Comparison of ENCODE assay signal across 2 cellular contexts in the genomic region with DNA sequence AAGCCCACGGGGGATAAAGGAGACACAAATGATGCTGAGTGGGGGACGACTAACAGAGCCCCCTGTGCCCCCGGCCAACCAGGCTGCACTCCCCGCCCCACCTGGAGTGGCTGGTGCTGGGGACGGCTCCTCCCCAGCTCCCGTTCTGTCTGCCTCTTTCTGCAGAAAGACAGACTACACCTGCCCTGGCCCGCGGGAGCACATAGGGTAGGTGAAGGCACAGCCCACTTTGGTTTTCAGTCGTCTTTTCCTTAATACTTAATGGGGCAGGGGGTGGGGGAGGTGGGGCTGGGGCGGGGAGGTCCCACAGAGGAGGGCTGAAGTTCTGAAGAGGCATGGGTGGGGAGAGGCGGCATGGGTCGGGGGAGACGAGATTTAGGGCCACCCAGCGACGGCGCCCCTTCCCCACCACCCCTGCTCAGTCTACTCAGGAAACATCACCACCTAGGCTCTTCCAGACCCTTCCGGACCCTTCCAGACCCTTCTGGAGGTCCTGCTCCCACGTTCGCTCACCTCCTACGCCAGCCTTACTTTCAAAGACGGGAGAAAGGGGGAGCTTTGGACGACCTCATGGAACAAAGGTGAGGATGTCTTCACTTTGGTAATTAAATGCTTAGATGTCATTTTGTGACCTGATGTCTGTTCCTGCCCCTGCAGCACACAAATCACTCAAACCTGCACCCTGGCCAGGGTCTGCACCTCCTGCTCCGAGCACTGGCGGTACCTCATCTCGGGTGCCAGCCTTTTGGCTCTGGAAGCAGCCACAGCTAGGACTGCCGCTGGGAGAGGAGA.
TF ChIP-seq lines count a peak whose summit lies in the region.

No MANE protein-coding gene starts in this region.

TF ChIP-seq in SK-N-SH, 30 proteins besides CTCF, POLR2A, EP300 and RAD21 (continued from another document):
- TF ChIP-seq FOSL2 (IDR thresholded peaks at IDR 0.05; ENCODE audit: borderline replicate concordance, low read depth), result no peak

TF ChIP-seq in SK-N-SH treated with all-trans-retinoic acid at 6 μM for 48 hours, 23 proteins besides CTCF, POLR2A, EP300 and RAD21 (continued from another document):
- no peak for TF ChIP-seq ESRRG (CRISPR knock-in tag; IDR thresholded peaks at IDR 0.05)
- no peak for TF ChIP-seq ARNTL (CRISPR knock-in tag; IDR thresholded peaks at IDR 0.05; ENCODE audit: borderline replicate concordance, low read depth)
- TF ChIP-seq ZNF70 (CRISPR knock-in tag; IDR thresholded peaks at IDR 0.05), result no peak
- TF ChIP-seq, protein P1, sequence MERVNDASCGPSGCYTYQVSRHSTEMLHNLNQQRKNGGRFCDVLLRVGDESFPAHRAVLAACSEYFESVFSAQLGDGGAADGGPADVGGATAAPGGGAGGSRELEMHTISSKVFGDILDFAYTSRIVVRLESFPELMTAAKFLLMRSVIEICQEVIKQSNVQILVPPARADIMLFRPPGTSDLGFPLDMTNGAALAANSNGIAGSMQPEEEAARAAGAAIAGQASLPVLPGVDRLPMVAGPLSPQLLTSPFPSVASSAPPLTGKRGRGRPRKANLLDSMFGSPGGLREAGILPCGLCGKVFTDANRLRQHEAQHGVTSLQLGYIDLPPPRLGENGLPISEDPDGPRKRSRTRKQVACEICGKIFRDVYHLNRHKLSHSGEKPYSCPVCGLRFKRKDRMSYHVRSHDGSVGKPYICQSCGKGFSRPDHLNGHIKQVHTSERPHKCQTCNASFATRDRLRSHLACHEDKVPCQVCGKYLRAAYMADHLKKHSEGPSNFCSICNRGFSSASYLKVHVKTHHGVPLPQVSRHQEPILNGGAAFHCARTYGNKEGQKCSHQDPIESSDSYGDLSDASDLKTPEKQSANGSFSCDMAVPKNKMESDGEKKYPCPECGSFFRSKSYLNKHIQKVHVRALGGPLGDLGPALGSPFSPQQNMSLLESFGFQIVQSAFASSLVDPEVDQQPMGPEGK (CRISPR knock-in tag; IDR thresholded peaks at IDR 0.05; ENCODE audit: borderline replicate concordance), result no peak
- TF ChIP-seq PPARA (CRISPR knock-in tag; IDR thresholded peaks at IDR 0.05; ENCODE audit: borderline replicate concordance), result no peak
- TF ChIP-seq, protein P2, sequence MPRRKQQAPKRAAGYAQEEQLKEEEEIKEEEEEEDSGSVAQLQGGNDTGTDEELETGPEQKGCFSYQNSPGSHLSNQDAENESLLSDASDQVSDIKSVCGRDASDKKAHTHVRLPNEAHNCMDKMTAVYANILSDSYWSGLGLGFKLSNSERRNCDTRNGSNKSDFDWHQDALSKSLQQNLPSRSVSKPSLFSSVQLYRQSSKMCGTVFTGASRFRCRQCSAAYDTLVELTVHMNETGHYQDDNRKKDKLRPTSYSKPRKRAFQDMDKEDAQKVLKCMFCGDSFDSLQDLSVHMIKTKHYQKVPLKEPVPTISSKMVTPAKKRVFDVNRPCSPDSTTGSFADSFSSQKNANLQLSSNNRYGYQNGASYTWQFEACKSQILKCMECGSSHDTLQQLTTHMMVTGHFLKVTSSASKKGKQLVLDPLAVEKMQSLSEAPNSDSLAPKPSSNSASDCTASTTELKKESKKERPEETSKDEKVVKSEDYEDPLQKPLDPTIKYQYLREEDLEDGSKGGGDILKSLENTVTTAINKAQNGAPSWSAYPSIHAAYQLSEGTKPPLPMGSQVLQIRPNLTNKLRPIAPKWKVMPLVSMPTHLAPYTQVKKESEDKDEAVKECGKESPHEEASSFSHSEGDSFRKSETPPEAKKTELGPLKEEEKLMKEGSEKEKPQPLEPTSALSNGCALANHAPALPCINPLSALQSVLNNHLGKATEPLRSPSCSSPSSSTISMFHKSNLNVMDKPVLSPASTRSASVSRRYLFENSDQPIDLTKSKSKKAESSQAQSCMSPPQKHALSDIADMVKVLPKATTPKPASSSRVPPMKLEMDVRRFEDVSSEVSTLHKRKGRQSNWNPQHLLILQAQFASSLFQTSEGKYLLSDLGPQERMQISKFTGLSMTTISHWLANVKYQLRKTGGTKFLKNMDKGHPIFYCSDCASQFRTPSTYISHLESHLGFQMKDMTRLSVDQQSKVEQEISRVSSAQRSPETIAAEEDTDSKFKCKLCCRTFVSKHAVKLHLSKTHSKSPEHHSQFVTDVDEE (CRISPR knock-in tag; IDR thresholded peaks at IDR 0.05), result no peak
- TF ChIP-seq TOX (CRISPR knock-in tag; IDR thresholded peaks at IDR 0.05; ENCODE audit: borderline replicate concordance), result no peak
